ENCODE assay signal across 20 cellular contexts in genomic region chr5:149654282-149654681, GRCh38.
A peak's percentile ranks its signal among the peaks of the same experiment; 100 is the strongest.
DNase-seq lines count a peak whose midpoint lies in the region; ATAC-seq, FAIRE-seq and TF ChIP-seq lines count a peak whose summit lies in the region.
"Had no signal": no experiment of that assay in that cellular context is flagged by ENCODE, and none has a peak within 500 bp of the region (broad histone marks: within the 10 kb centered on the region; RNA-seq: fewer than 3 reads in every experiment).

No MANE protein-coding gene starts in this region.

- FAIRE-seq in A549 (lab: Jason Lieb, UNC) = no peak
- FAIRE-seq: colon, small intestine had no signal

- no peak for TF ChIP-seq EP300 in A549 (IDR thresholded peaks at IDR 0.05)

- peak; percentile 26 to 55; a peak in 3 of 6 replicates for ATAC-seq in A549
- no peak for ATAC-seq in left lobe of liver
- ATAC-seq in HG03565 (IDR thresholded peaks at IDR 0.05; ENCODE audit: unreplicated experiment) = no peak
- ATAC-seq: mucosa of descending colon, PC-3 had no signal

- no peak for TF ChIP-seq POLR2A in A549 (IDR thresholded peaks at IDR 0.05; ENCODE audit: low read length)

- DNase-seq in A549 (ENCODE audit: low read depth in 1 of 2, low spot score in 1 of 2) (no peak), ACHN (peak; percentile 5), RWPE1 (ENCODE audit: low spot score) (no peak), left lobe of liver (ENCODE audit: low spot score) (peak; percentile 26), HK-2 (ENCODE audit: unreplicated experiment) (no peak), islet precursor cell (no peak)
- DNase-seq: AML-193; mucosa of descending colon; NCI-H1436; NCI-H2171 treated with DMSO at 0.1 percent for 48 hours; NCI-H774; PC-3; small intestine; stimulated activated CD4-positive, alpha-beta T cell treated with anti-CD3 and anti-CD28 coated beads, Interleukin-2, amount 100 ng/mL, for 48 hours; upper lobe of left lung had no signal

- in situ Hi-C loops in ACHN (cut with HindIII; ENCODE audit: low pct_ligation_motif_present, low pct_unique_long_range_greater_than_20kb, low sequenced_read_pairs) = no loop called here

- POLR2A ChIA-PET in A549 (lab: Yijun Ruan, JAX) (no interaction called here), RWPE1 (lab: Yijun Ruan, JAX; ENCODE audit: low non-redundant PET) (no interaction called here)

- 38% methylated on average over 3 of the region's 4 CpGs for WGBS in A549 (ENCODE audit: missing lambda C conversion rate)

- no peak for TF ChIP-seq RAD21 in A549 (conservative IDR thresholded peaks at IDR 0.05 in 1 of 2, IDR thresholded peaks at IDR 0.05 in 1 of 2)

- H3K9me3 ChIP-seq in A549 = no peaks in the 10 kb centered on the region
- H3K9me3 ChIP-seq: mucosa of descending colon, prostate gland, SJCRH30, upper lobe of left lung had no signal

- CTCF ChIA-PET in A549 (lab: Yijun Ruan, JAX) (interaction anchor here (1.0 to 1.4 kb wide), 2 partner anchors 12 to 174 kb away, joined by 3 to 4 read pairs; no protein-coding TSS in a partner anchor), RWPE1 (lab: Yijun Ruan, JAX) (interaction anchor here (0.9 to 1.0 kb wide), 3 partner anchors 13 to 199 kb away, joined by 4 read pairs; no protein-coding TSS in a partner anchor)

- H3K27ac ChIP-seq in A549 = no peak overlapping the region
- H3K27ac ChIP-seq in RWPE1 = peak overlapping the region; percentile 1; the same call in 1 of the 2 replicates
- H3K27ac ChIP-seq: prostate gland, SJCRH30, upper lobe of left lung had no signal

- no peak overlapping the region for H3K4me2 ChIP-seq in A549

- H3K4me3 ChIP-seq in A549 = no peak overlapping the region
- H3K4me3 ChIP-seq: HAP-1, mucosa of descending colon, prostate gland, SJCRH30, upper lobe of left lung had no signal

- no peak for TF ChIP-seq CTCF in A549 (IDR thresholded peaks at IDR 0.05)
- no peak for TF ChIP-seq CTCF in RWPE1 (conservative IDR thresholded peaks at IDR 0.05; ENCODE audit: low read depth)

- no peaks in the 10 kb centered on the region for H3K4me1 ChIP-seq in A549
- H3K4me1 ChIP-seq: HAP-1, prostate gland, SJCRH30, upper lobe of left lung had no signal

TF ChIP-seq in A549, 52 proteins besides CTCF, POLR2A, EP300 and RAD21:
- TF ChIP-seq JUN (IDR thresholded peaks at IDR 0.05) = no peak
- no peak for TF ChIP-seq NR3C1 (IDR thresholded peaks at IDR 0.05)
- TF ChIP-seq BCL3 (IDR thresholded peaks at IDR 0.05) = no peak
- TF ChIP-seq CHD4 (IDR thresholded peaks at IDR 0.05; ENCODE audit: borderline replicate concordance) = no peak
- TF ChIP-seq USF2 (IDR thresholded peaks at IDR 0.05) = no peak
- TF ChIP-seq ELK1 (IDR thresholded peaks at IDR 0.05; ENCODE audit: low read depth, low read length) = no peak
- TF ChIP-seq REST (IDR thresholded peaks at IDR 0.05) = no peak
- no peak for TF ChIP-seq GATA3 (IDR thresholded peaks at IDR 0.05; ENCODE audit: borderline replicate concordance)
- TF ChIP-seq RNF2 (IDR thresholded peaks at IDR 0.05; ENCODE audit: borderline replicate concordance, low read depth) = no peak
- no peak for TF ChIP-seq HOXB13 (CRISPR knock-in tag; IDR thresholded peaks at IDR 0.05; ENCODE audit: low read depth)
- TF ChIP-seq CBX8 (IDR thresholded peaks at IDR 0.05) = no peak
- no peak for TF ChIP-seq E2F6 (IDR thresholded peaks at IDR 0.05; ENCODE audit: borderline replicate concordance, low read depth)

Comparison
In these comparisons a context has a peak if more than half of its experiments do, and no peak if none do; other contexts are left out.
1. ATAC-seq: peak in A549 (2 of 2); none in left lobe of liver (single experiment) and HG03565 (single experiment).
2. DNase-seq: peak in ACHN (single experiment) and left lobe of liver (single experiment); none in A549 (0 of 2), RWPE1 (single experiment), HK-2 (single experiment) and islet precursor cell (single experiment).